Comparison of ENCODE assay signal across 8 cellular contexts in the genomic region with DNA sequence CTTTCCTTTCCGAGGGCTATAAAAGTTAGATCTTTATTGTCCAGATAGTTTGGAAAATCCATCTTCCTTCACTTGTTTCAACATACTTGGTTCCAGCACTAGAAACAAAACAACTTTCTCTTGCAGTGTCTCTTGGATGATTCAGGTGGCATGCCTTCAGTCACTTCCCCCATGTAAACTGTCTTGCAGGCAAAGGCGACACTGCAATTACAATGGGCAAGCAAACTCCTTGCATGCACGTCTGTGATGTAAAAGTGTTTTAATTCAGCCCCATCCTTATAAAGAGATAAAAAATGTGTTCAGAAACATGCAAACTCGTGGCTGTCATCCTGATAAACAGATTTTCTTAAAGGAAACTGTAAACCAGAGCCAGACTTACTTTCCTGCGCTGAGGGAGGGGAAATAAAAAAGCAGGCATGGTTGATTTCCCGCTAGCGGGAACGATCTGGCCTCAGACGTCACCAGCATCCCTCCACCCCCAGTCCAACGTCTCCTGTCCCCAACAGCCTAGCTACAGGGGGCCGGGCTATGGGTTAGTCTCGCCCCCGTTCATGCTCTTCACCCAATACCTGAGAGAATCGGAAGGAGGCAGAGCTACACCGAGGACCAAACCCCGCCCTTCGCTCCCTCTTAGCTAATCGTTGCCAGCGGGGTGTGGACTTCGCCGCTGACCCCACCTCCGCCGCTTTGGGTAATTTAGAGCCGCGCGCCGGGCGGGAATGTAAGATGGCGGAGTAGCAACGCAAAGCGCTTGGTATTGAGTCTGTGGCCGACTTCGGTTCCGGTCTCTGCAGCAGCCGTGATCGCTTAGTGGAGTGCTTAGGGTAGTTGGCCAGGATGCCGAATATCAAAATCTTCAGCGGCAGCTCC. TPM values are rescaled to one million over a fixed set of nuclear protein-coding genes. Genes with fewer than 3 reads are reported as not detected.
DNase-seq lines count a peak whose midpoint lies in the region; ATAC-seq and TF ChIP-seq lines count a peak whose summit lies in the region.

A gene (plus strand): TSS at position 719 of the 870 bp plus-strand sequence. CDS start 119 bp downstream, at position 838.

- peak within 1 kb of the TSS; percentile 84 for H3K4me3 Mint-ChIP-seq in activated CD4-positive, alpha-beta memory T cell treated with anti-CD3 and anti-CD28 coated beads for 36 hours

- POLR2A ChIA-PET in activated CD4-positive, alpha-beta memory T cell treated with anti-CD3 and anti-CD28 coated beads for 36 hours (lab: Charles Lee): interaction anchor here (0.5 to 2.7 kb wide), 15 partner anchors 16 to 629 kb away, joined by 3 to 29 read pairs (median 6); a partner anchor contains a TSS

- H3K36me3 ChIP-seq in duodenal mucosa (ENCODE audit: control insufficient read depth in 1 of 2, insufficient read depth in 2 of 2, low read length in 2 of 2): no peaks in the 10 kb centered on the region

- H3K9me3 ChIP-seq in duodenal mucosa (ENCODE audit: control insufficient read depth in 1 of 2, low read length in 2 of 2): no peaks in the 10 kb centered on the region

- CTCF ChIA-PET in activated CD4-positive, alpha-beta memory T cell treated with anti-CD3 and anti-CD28 coated beads for 36 hours (lab: Charles Lee): interaction anchor here (0.8 to 2.5 kb wide), 8 partner anchors 27 to 148 kb away, joined by 3 to 15 read pairs (median 8); a partner anchor contains a TSS

- peak within 1 kb of the TSS; percentile 85 for H3K27ac Mint-ChIP-seq in activated CD4-positive, alpha-beta memory T cell treated with anti-CD3 and anti-CD28 coated beads for 36 hours

- H3K27me3 ChIP-seq in duodenal mucosa (ENCODE audit: control insufficient read depth in 1 of 2, insufficient read depth in 2 of 2, low read length in 2 of 2): no peaks in the 10 kb centered on the region

- ATAC-seq in GM19438 (IDR thresholded peaks at IDR 0.05; ENCODE audit: low read depth, unreplicated experiment) (peak; percentile 98), HG03575 (IDR thresholded peaks at IDR 0.05; ENCODE audit: extremely low read depth, insufficient number of reproducible peaks, low FRiP score, unreplicated experiment) (peak; percentile 99)

- no peaks in the 10 kb centered on the region for H3K27me3 Mint-ChIP-seq in activated CD4-positive, alpha-beta memory T cell treated with anti-CD3 and anti-CD28 coated beads for 36 hours

- H3K36me3 Mint-ChIP-seq in activated CD4-positive, alpha-beta memory T cell treated with anti-CD3 and anti-CD28 coated beads for 36 hours: peaks cover 3% of the 10 kb centered on the region

- peak within 1 kb of the TSS; percentile 20 for H3K27ac ChIP-seq in duodenal mucosa (ENCODE audit: low read depth, low read length)

- H3K4me3 ChIP-seq in duodenal mucosa (ENCODE audit: low read depth in 1 of 2, low read length in 2 of 2) (peak within 1 kb of the TSS; percentile 80 to 87), lower leg skin (ENCODE audit: low read depth, poor library complexity, severe bottlenecking) (peak within 1 kb of the TSS; percentile 47)

- DNase-seq in CD1c-positive myeloid dendritic cell (ENCODE audit: extremely low spot score) (peak; percentile 93), NCI-H82 treated with DMSO at 0.1 percent for 48 hours (lab: John Stamatoyannopoulos, UW; ENCODE audit: unreplicated experiment) (peak; percentile 95), lower leg skin (ENCODE audit: low spot score in 2 of 2) (peak; percentile 89 to 96)
- peak; percentile 93 for DNase-seq in activated CD4-positive, alpha-beta memory T cell treated with anti-CD3 and anti-CD28 coated beads for 36 hours
- DNase-seq in stimulated activated CD4-positive, alpha-beta T cell treated with anti-CD3 and anti-CD28 coated beads, Interleukin-4, amount 100 ng/mL, for 48 hours (ENCODE audit: low read depth in 2 of 2): peak; percentile 70 to 85

- 5 to 44% methylated on average over 19 to 38 of the region's 38 CpGs for WGBS in lower leg skin, 2 donors

- TF ChIP-seq POLR2A in lower leg skin (IDR thresholded peaks at IDR 0.05): no peak

- H3K9me3 Mint-ChIP-seq in activated CD4-positive, alpha-beta memory T cell treated with anti-CD3 and anti-CD28 coated beads for 36 hours: no peaks in the 10 kb centered on the region

- intact Hi-C loops in activated CD4-positive, alpha-beta memory T cell treated with anti-CD3 and anti-CD28 coated beads for 36 hours (cut with micrococcal nuclease): loop anchor here (1.0 to 10.0 kb wide), 9 partner anchors 27 to 1143 kb away; a partner anchor contains a TSS
- intact Hi-C loops in lower leg skin (cut with DNase I; ENCODE audit: low total_unique reads): no loop called here

- no peak for TF ChIP-seq CTCF in lower leg skin (IDR thresholded peaks at IDR 0.05)

- peaks cover 3 to 11% of the 10 kb centered on the region in 2 donors for H3K4me1 ChIP-seq in duodenal mucosa (ENCODE audit: control insufficient read depth in 1 of 2, insufficient read depth in 2 of 2, low read length in 2 of 2)

- peak within 1 kb of the TSS; percentile 54 to 61 for H3K9ac ChIP-seq in duodenal mucosa (ENCODE audit: low read depth in 1 of 2, low read length in 2 of 2)

- peaks cover 25% of the 10 kb centered on the region for H3K4me1 Mint-ChIP-seq in activated CD4-positive, alpha-beta memory T cell treated with anti-CD3 and anti-CD28 coated beads for 36 hours (ENCODE audit: low read depth)

RNA-seq across cellular contexts. Expression of the gene that starts here (rescaled TPM):
- 100 to 1,000 TPM; 132 to 141 TPM for total RNA-seq in activated CD4-positive, alpha-beta memory T cell treated with anti-CD3 and anti-CD28 coated beads for 36 hours
- total RNA-seq in lower leg skin: 10 to 100 TPM in 1 of 4 donors, 1 to 10 TPM in 3; 7.1 to 10.8 (median 8.0) TPM

Comparison
In these comparisons a context has a peak if more than half of its experiments do, and no peak if none do; other contexts are left out.
1. Peak in every context shown above with its lines: DNase-seq, ATAC-seq, H3K4me3 ChIP-seq and H3K27ac ChIP-seq.
2. RNA of the gene that starts here (total RNA-seq): 132 to 141 TPM in activated CD4-positive, alpha-beta memory T cell treated with anti-CD3 and anti-CD28 coated beads for 36 hours; 7.1 to 10.8 TPM in lower leg skin; every median in the first group is over 10 times any median in the second.